9 cellular contexts compared by ENCODE assay signal in genomic region chr12:121787063-121787774, GRCh38. TPM values are rescaled to one million over a fixed set of nuclear protein-coding genes. Genes with fewer than 3 reads are reported as not detected.
DNase-seq lines count a peak whose midpoint lies in the region; ATAC-seq and TF ChIP-seq lines count a peak whose summit lies in the region.
"Had no signal": no experiment of that assay in that cellular context is flagged by ENCODE, and none has a peak within 500 bp of the region (broad histone marks: within the 10 kb centered on the region; RNA-seq: fewer than 3 reads in every experiment).

No MANE protein-coding gene starts in this region.

- no peaks in the 10 kb centered on the region for H3K9me3 Mint-ChIP-seq in activated T-helper 17 cell treated with anti-CD3 and anti-CD28 coated beads, Interleukin-2, amount 50 U/mL, for 72 hours
- H3K9me3 Mint-ChIP-seq in type B pancreatic cell = no peaks in the 10 kb centered on the region

- peaks cover 0 to 27% of the 10 kb centered on the region in 2 donors for H3K4me1 ChIP-seq in right atrium auricular region

- peak overlapping the region; percentile 98 for H3K27ac Mint-ChIP-seq in activated T-helper 17 cell treated with anti-CD3 and anti-CD28 coated beads, Interleukin-2, amount 50 U/mL, for 72 hours
- peak overlapping the region; percentile 84 for H3K27ac Mint-ChIP-seq in type B pancreatic cell

- TF ChIP-seq CTCF in right atrium auricular region (IDR thresholded peaks at IDR 0.05) (no peak), type B pancreatic cell (conservative IDR thresholded peaks at IDR 0.05) (no peak)

- peak; percentile 43 for ATAC-seq in Right ventricle myocardium inferior
- ATAC-seq in activated T-helper 17 cell treated with anti-CD3 and anti-CD28 coated beads, Interleukin-2, amount 50 U/mL, for 72 hours (replicated peaks) = no peak

- intact Hi-C loops in Right ventricle myocardium inferior (cut with DNase I) = no loop called here

- H3K27me3 Mint-ChIP-seq in activated T-helper 17 cell treated with anti-CD3 and anti-CD28 coated beads, Interleukin-2, amount 50 U/mL, for 72 hours = no peaks in the 10 kb centered on the region
- no peaks in the 10 kb centered on the region for H3K27me3 Mint-ChIP-seq in type B pancreatic cell

- H3K4me3 Mint-ChIP-seq in activated T-helper 17 cell treated with anti-CD3 and anti-CD28 coated beads, Interleukin-2, amount 50 U/mL, for 72 hours = peak overlapping the region; percentile 94
- H3K4me3 Mint-ChIP-seq in type B pancreatic cell = no peak overlapping the region

- no peaks in the 10 kb centered on the region for H3K27me3 ChIP-seq in right atrium auricular region

- H3K4me1 Mint-ChIP-seq in activated T-helper 17 cell treated with anti-CD3 and anti-CD28 coated beads, Interleukin-2, amount 50 U/mL, for 72 hours = peaks cover 41% of the 10 kb centered on the region
- peaks cover 18% of the 10 kb centered on the region for H3K4me1 Mint-ChIP-seq in type B pancreatic cell (ENCODE audit: unreplicated experiment)

- H3K9me3 ChIP-seq in right atrium auricular region = no peaks in the 10 kb centered on the region

- no peaks in the 10 kb centered on the region for H3K36me3 ChIP-seq in right atrium auricular region

- peak; percentile 69 for DNase-seq in Right ventricle myocardium inferior (ENCODE audit: missing footprints)
- no peak for DNase-seq in right atrium auricular region (ENCODE audit: low spot score)
- DNase-seq in kidney tubule cell (ENCODE audit: low spot score) = peak; percentile 78
- DNase-seq in type B pancreatic cell (ENCODE audit: extremely low spot score, unreplicated experiment) = no peak
- DNase-seq in COLO829 (ENCODE audit: low spot score) = no peak
- no peak for DNase-seq in NCI-H2171 treated with DMSO at 0.1 percent for 48 hours (lab: John Stamatoyannopoulos, UW)
- DNase-seq in NCI-H774 (lab: John Stamatoyannopoulos, UW) = no peak
- DNase-seq: AML-193 had no signal

- peak overlapping the region in 1 of 2 donors; percentile 9 for H3K27ac ChIP-seq in right atrium auricular region

- no peak overlapping the region for H3K4me3 ChIP-seq in right atrium auricular region

- peaks cover 93% of the 10 kb centered on the region for H3K36me3 Mint-ChIP-seq in activated T-helper 17 cell treated with anti-CD3 and anti-CD28 coated beads, Interleukin-2, amount 50 U/mL, for 72 hours (ENCODE audit: low read depth)
- H3K36me3 Mint-ChIP-seq in type B pancreatic cell = no peaks in the 10 kb centered on the region

RNA-seq across cellular contexts. Expression of gene RHOF, which starts 6.3 kb away (rescaled TPM):
- total RNA-seq in Right ventricle myocardium inferior (47.7 TPM), right atrium auricular region (10 to 100 TPM in 1 of 2 donors, 1 to 10 TPM in 1; 7.3 to 21.9 TPM), type B pancreatic cell (ENCODE audit: low replicate concordance) (24.9 and 26.0 TPM in 2 replicates)
- 100 to 1,000 TPM; 103 to 123 TPM for total RNA-seq in activated T-helper 17 cell treated with anti-CD3 and anti-CD28 coated beads, Interleukin-2, amount 50 U/mL, for 72 hours

RNA-seq across cellular contexts. Expression of gene SETD1B, which starts 16.6 kb away (rescaled TPM):
- total RNA-seq in Right ventricle myocardium inferior (8.0 TPM), right atrium auricular region (1 to 10 TPM; 6.0 to 9.3 TPM), type B pancreatic cell (ENCODE audit: low replicate concordance) (28.4 and 34.2 TPM in 2 replicates)
- 10 to 100 TPM; 14.7 to 23.4 TPM for total RNA-seq in activated T-helper 17 cell treated with anti-CD3 and anti-CD28 coated beads, Interleukin-2, amount 50 U/mL, for 72 hours

Comparison
In these comparisons a context has a peak if more than half of its experiments do, and no peak if none do; other contexts are left out.
1. DNase-seq: peak in Right ventricle myocardium inferior (single experiment) and kidney tubule cell (single experiment); none in right atrium auricular region (single experiment), type B pancreatic cell (single experiment), COLO829 (single experiment), NCI-H2171 treated with DMSO at 0.1 percent for 48 hours (single experiment) and NCI-H774 (single experiment).